10 cellular contexts compared by ENCODE assay signal in the genomic region with DNA sequence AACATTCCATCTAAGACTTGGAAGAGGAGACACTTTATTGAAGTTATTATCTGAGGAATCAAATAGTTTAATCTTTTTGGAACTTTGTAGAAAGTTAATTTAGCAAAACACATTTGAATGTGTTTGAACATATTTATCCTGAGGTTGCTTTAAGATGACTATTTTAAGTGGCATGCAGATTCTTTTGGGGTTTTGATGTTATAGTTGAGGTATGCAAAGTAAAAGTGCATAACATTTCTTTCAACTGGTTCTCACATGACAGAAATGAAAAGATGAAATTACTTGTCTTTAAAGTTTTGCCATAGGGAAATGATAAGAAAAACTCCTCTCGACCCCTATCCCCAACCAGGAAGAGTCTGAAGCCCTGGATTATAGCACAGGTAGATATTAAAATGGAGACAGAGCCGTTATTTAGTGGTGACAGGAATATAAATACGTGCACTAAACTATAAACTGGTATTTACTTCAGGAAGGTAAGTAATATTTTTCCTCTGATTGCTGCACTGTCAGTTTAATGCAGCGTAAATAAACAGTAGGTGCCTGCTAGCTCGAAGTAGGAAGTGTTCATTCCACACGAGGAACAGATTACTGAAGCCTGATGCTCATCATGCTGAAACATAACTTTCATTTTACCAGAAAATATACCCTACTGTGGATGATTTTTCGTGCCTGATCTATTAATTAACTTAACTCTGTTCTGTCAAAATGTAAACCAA. TPM values are rescaled to one million over a fixed set of nuclear protein-coding genes. Genes with fewer than 3 reads are reported as not detected.
DNase-seq lines count a peak whose midpoint lies in the region; FAIRE-seq and TF ChIP-seq lines count a peak whose summit lies in the region.
"Had no signal": no experiment of that assay in that cellular context is flagged by ENCODE, and none has a peak within 500 bp of the region (broad histone marks: within the 10 kb centered on the region; RNA-seq: fewer than 3 reads in every experiment).

No MANE protein-coding gene starts in this region.

- no peaks in the 10 kb centered on the region for H3K9me3 ChIP-seq in CD4-positive, alpha-beta memory T cell (ENCODE audit: control insufficient read depth in 1 of 2, low read length in 2 of 2)
- H3K9me3 ChIP-seq in Caco-2: no peaks in the 10 kb centered on the region
- H3K9me3 ChIP-seq: mucosa of descending colon had no signal

- no peak for DNase-seq in CD4-positive, alpha-beta memory T cell
- DNase-seq in HCEC 1CT (peak; percentile 26), DMS153 (lab: John Stamatoyannopoulos, UW) (no peak), NCI-H128 (lab: John Stamatoyannopoulos, UW; ENCODE audit: unreplicated experiment) (no peak), Caco-2 (no peak)
- no peak for DNase-seq in T-helper 2 cell treated with Interferon-gamma antibody and Interleukin-4, amounts not matched to agents 5 μg/mL and 100 μg/mL, for 36 hours (ENCODE audit: low spot score)
- DNase-seq: DMS79, mucosa of descending colon, NCI-H1930 had no signal

- no peaks in the 10 kb centered on the region for H3K27me3 Mint-ChIP-seq in CD4-positive, alpha-beta memory T cell
- no peaks in the 10 kb centered on the region for H3K27me3 Mint-ChIP-seq in T-helper 2 cell treated with Interferon-gamma antibody and Interleukin-4, amounts not matched to agents 5 μg/mL and 100 μg/mL, for 36 hours (ENCODE audit: low read depth)
- peaks cover 5% of the 10 kb centered on the region for H3K27me3 Mint-ChIP-seq in Caco-2 (ENCODE audit: insufficient read depth, unreplicated experiment)

- no TSS peak for BruUV-seq in Caco-2 (replicated peaks; lab: Mats Ljungman, UMichigan)

- TF ChIP-seq CTCF in Caco-2 (IDR thresholded peaks at IDR 0.05; ENCODE audit: insufficient read depth in 1 of 2, low read depth in 1 of 2, low read length in 1 of 2, severe bottlenecking in 1 of 2, unreplicated experiment in 1 of 2): no peak

- H3K4me3 ChIP-seq in CD4-positive, alpha-beta memory T cell (ENCODE audit: low read length in 2 of 2): peak overlapping the region in 1 of 2 donors; percentile 14
- H3K4me3 ChIP-seq in Caco-2 (ENCODE audit: low read depth, low read length): no peak overlapping the region
- H3K4me3 ChIP-seq: mucosa of descending colon had no signal

- peak; percentile 94 for FAIRE-seq in islet of Langerhans (lab: Jason Lieb, UNC)

- peak overlapping the region; percentile 67 to 87 (median 86) for H3K4me3 Mint-ChIP-seq in CD4-positive, alpha-beta memory T cell
- H3K4me3 Mint-ChIP-seq in T-helper 2 cell treated with Interferon-gamma antibody and Interleukin-4, amounts not matched to agents 5 μg/mL and 100 μg/mL, for 36 hours: peak overlapping the region; percentile 83
- no peak overlapping the region for H3K4me3 Mint-ChIP-seq in Caco-2 (ENCODE audit: unreplicated experiment)

- intact Hi-C loops in CD4-positive, alpha-beta memory T cell (cut with micrococcal nuclease): loop anchor here (1.0 to 5.0 kb wide), 2 partner anchors 12 to 33 kb away; no protein-coding TSS in a partner anchor
- intact Hi-C loops in Caco-2 (cut with micrococcal nuclease; ENCODE audit: unreplicated experiment): no loop called here

- no peaks in the 10 kb centered on the region for H3K9me3 Mint-ChIP-seq in CD4-positive, alpha-beta memory T cell
- H3K9me3 Mint-ChIP-seq in T-helper 2 cell treated with Interferon-gamma antibody and Interleukin-4, amounts not matched to agents 5 μg/mL and 100 μg/mL, for 36 hours: no peaks in the 10 kb centered on the region
- H3K9me3 Mint-ChIP-seq in Caco-2 (ENCODE audit: unreplicated experiment): no peaks in the 10 kb centered on the region

- peaks cover 0 to 22% of the 10 kb centered on the region in 2 donors for H3K36me3 Mint-ChIP-seq in CD4-positive, alpha-beta memory T cell
- peaks cover 65% of the 10 kb centered on the region for H3K36me3 Mint-ChIP-seq in T-helper 2 cell treated with Interferon-gamma antibody and Interleukin-4, amounts not matched to agents 5 μg/mL and 100 μg/mL, for 36 hours (ENCODE audit: low read depth)
- H3K36me3 Mint-ChIP-seq in Caco-2 (ENCODE audit: insufficient read depth, unreplicated experiment): no peaks in the 10 kb centered on the region

- H3K27ac ChIP-seq in CD4-positive, alpha-beta memory T cell (ENCODE audit: low read depth, low read length): peak overlapping the region; percentile 73

- no peaks in the 10 kb centered on the region for H3K36me3 ChIP-seq in CD4-positive, alpha-beta memory T cell (ENCODE audit: insufficient read depth, low read length)
- H3K36me3 ChIP-seq in Caco-2 (ENCODE audit: control insufficient read depth, insufficient read depth, low read length): no peaks in the 10 kb centered on the region

- H3K27me3 ChIP-seq in CD4-positive, alpha-beta memory T cell (ENCODE audit: insufficient read depth, low read length): no peaks in the 10 kb centered on the region
- no peaks in the 10 kb centered on the region; the same call in 1 of the 2 replicates for H3K27me3 ChIP-seq in Caco-2 (replicated peaks; ENCODE audit: control insufficient read depth, insufficient read depth, low read length)

- peaks cover 31 to 74% (median 46%) of the 10 kb centered on the region in 4 donors for H3K4me1 Mint-ChIP-seq in CD4-positive, alpha-beta memory T cell
- H3K4me1 Mint-ChIP-seq in T-helper 2 cell treated with Interferon-gamma antibody and Interleukin-4, amounts not matched to agents 5 μg/mL and 100 μg/mL, for 36 hours (ENCODE audit: low read depth): peaks cover 38% of the 10 kb centered on the region
- H3K4me1 Mint-ChIP-seq in Caco-2 (ENCODE audit: low read depth, unreplicated experiment): no peaks in the 10 kb centered on the region

- CTCF ChIA-PET in CD4-positive, alpha-beta memory T cell (lab: Charles Lee; ENCODE audit: partially characterized antibody): no interaction called here
- CTCF ChIA-PET in Caco-2 (lab: Charles Lee): no interaction called here

- H3K27ac Mint-ChIP-seq in CD4-positive, alpha-beta memory T cell: peak overlapping the region; percentile 77 to 95 (median 94)
- H3K27ac Mint-ChIP-seq in T-helper 2 cell treated with Interferon-gamma antibody and Interleukin-4, amounts not matched to agents 5 μg/mL and 100 μg/mL, for 36 hours: peak overlapping the region; percentile 92
- H3K27ac Mint-ChIP-seq in Caco-2 (ENCODE audit: unreplicated experiment): no peak overlapping the region

- POLR2A ChIA-PET in CD4-positive, alpha-beta memory T cell (lab: Charles Lee; ENCODE audit: partially characterized antibody): interaction anchor here (1.0 to 1.5 kb wide), 5 partner anchors 10 to 347 kb away, joined by 3 to 6 read pairs (median 3); a partner anchor contains a TSS
- POLR2A ChIA-PET in Caco-2 (lab: Charles Lee): no interaction called here

- H3K4me1 ChIP-seq in CD4-positive, alpha-beta memory T cell (ENCODE audit: insufficient read depth, low read length): peaks cover 75% of the 10 kb centered on the region
- no peaks in the 10 kb centered on the region for H3K4me1 ChIP-seq in Caco-2

RNA-seq across cellular contexts. Expression of a gene that starts 15.1 kb away (rescaled TPM):
- 100 to 1,000 TPM; 211 TPM for total RNA-seq in CD4-positive, alpha-beta memory T cell
- 100 to 1,000 TPM; 101 to 109 TPM for polyA plus RNA-seq in CD4-positive, alpha-beta memory T cell
- total RNA-seq in Caco-2 (2022): 13.8 and 16.4 TPM in 2 replicates

Comparison
In these comparisons a context has a peak if more than half of its experiments do, and no peak if none do; other contexts are left out.
1. RNA of a gene that starts 15.1 kb away (total RNA-seq): 211 TPM in CD4-positive, alpha-beta memory T cell; 13.8 to 16.4 TPM in Caco-2; every median in the first group is over 10 times any median in the second.